In the genomic region with DNA sequence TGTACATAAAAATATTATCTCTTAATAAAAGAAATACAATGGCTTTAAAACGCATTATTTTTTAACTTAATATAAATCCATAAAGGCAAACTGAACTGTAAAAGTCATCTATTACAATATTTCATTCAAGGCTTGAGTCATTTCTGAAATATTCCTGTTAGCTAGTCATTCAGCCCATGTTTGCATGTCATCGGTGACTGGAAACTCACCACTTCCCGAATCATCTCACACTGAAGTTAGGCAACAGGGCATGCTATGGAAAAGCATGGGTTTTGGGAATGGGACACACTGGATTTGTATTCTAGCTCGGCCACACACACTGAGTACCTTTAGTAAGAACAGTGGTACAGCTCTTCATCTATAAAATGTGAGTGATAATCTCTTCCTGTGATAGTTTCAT, we compare ENCODE assay signal across 23 cellular contexts.
A peak's percentile ranks its signal among the peaks of the same experiment; 100 is the strongest.
DNase-seq lines count a peak whose midpoint lies in the region; ATAC-seq, FAIRE-seq and TF ChIP-seq lines count a peak whose summit lies in the region.
"Had no signal": no experiment of that assay in that cellular context is flagged by ENCODE, and none has a peak within 500 bp of the region (broad histone marks: within the 10 kb centered on the region; RNA-seq: fewer than 3 reads in every experiment).

No MANE protein-coding gene starts in this region.

- H3K27me3 ChIP-seq in CD8-positive, alpha-beta T cell (ENCODE audit: insufficient read depth, low read length) = no peaks in the 10 kb centered on the region
- H3K27me3 ChIP-seq in neuronal stem cell (ENCODE audit: control insufficient read depth in 3 of 3, insufficient read depth in 3 of 3, low read depth in 1 of 3, low read length in 3 of 3) = no peaks in the 10 kb centered on the region
- H3K27me3 ChIP-seq: uterus had no signal

- peaks cover 8 to 25% of the 10 kb centered on the region in 2 donors for H3K9me3 Mint-ChIP-seq in stimulated activated naive CD8-positive, alpha-beta T cell treated with anti-CD3 and anti-CD28 coated beads, Interleukin-15, amount 100 ng/mL, for 72 hours
- H3K9me3 Mint-ChIP-seq in CD8-positive, alpha-beta T cell = peaks cover 8% of the 10 kb centered on the region

- no peak overlapping the region for H3K9ac ChIP-seq in kidney (ENCODE audit: low read length in 2 of 2)
- H3K9ac ChIP-seq in neuronal stem cell (ENCODE audit: low read depth, low read length, poor library complexity) = no peak overlapping the region

- POLR2A ChIA-PET in CD8-positive, alpha-beta T cell (lab: Charles Lee) = no interaction called here

- H3K27ac ChIP-seq in CD8-positive, alpha-beta T cell (ENCODE audit: low read depth, low read length) = no peak overlapping the region
- H3K27ac ChIP-seq in kidney (ENCODE audit: low read depth in 2 of 2, low read length in 2 of 2) = no peak overlapping the region
- H3K27ac ChIP-seq in neuronal stem cell (replicated peaks; ENCODE audit: low read length) = no peak overlapping the region
- H3K27ac ChIP-seq: C4-2B, uterus, VCaP had no signal

- no peak overlapping the region for H2AFZ ChIP-seq in neuronal stem cell (ENCODE audit: low read length)

- no peaks in the 10 kb centered on the region for H3K36me3 ChIP-seq in CD8-positive, alpha-beta T cell (ENCODE audit: insufficient read depth, low read length)
- H3K36me3 ChIP-seq in kidney (ENCODE audit: control insufficient read depth in 1 of 2, insufficient read depth in 2 of 2, low read length in 2 of 2) (no peaks in the 10 kb centered on the region), neuronal stem cell (replicated peaks in 1 of 2; ENCODE audit: control insufficient read depth in 2 of 2, insufficient read depth in 2 of 2, low read length in 2 of 2) (no peaks in the 10 kb centered on the region)
- H3K36me3 ChIP-seq: uterus had no signal

- H3K4me3 Mint-ChIP-seq in stimulated activated naive CD8-positive, alpha-beta T cell treated with anti-CD3 and anti-CD28 coated beads, Interleukin-15, amount 100 ng/mL, for 72 hours = no peak overlapping the region
- H3K4me3 Mint-ChIP-seq in CD8-positive, alpha-beta T cell = no peak overlapping the region
- H3K4me3 Mint-ChIP-seq: naive thymus-derived CD8-positive, alpha-beta T cell had no signal

- DNase-seq in AG20443 (ENCODE audit: low spot score) (peak; percentile 5), RKO (ENCODE audit: low spot score) (peak; percentile 58), cardiac fibroblast (ENCODE audit: low read depth in 2 of 2) (peak; percentile 0), glomerular visceral epithelial cell (ENCODE audit: extremely low spot score) (peak; percentile 63), kidney (no peak), neuronal stem cell (ENCODE audit: low spot score) (no peak)
- DNase-seq in stimulated activated naive CD8-positive, alpha-beta T cell treated with anti-CD3 and anti-CD28 coated beads, Interleukin-15, amount 100 ng/mL, for 72 hours = no peak
- DNase-seq in CD8-positive, alpha-beta T cell = no peak
- DNase-seq: activated CD4-positive, alpha-beta T cell treated with anti-CD3 and anti-CD28 coated beads, Interleukin-2, amount 50 U/mL, for 48 hours; activated gamma-delta T cell; activated T-cell treated with anti-CD3 and anti-CD28 coated beads for 4 hours; amniotic stem cell; left cardiac atrium; MV-4-11; naive thymus-derived CD8-positive, alpha-beta T cell; NCI-H2029; NCI-H345; T-helper 2 cell; uterus had no signal

- no peak overlapping the region for H3K27ac Mint-ChIP-seq in stimulated activated naive CD8-positive, alpha-beta T cell treated with anti-CD3 and anti-CD28 coated beads, Interleukin-15, amount 100 ng/mL, for 72 hours
- H3K27ac Mint-ChIP-seq in CD8-positive, alpha-beta T cell = no peak overlapping the region
- H3K27ac Mint-ChIP-seq: naive thymus-derived CD8-positive, alpha-beta T cell had no signal

- H3K18ac ChIP-seq in neuronal stem cell (ENCODE audit: low read length) = no peak overlapping the region

- no peak for FAIRE-seq in kidney (lab: Jason Lieb, UNC)
- FAIRE-seq: G401.6, K562 had no signal

- no peak overlapping the region for H2BK120ac ChIP-seq in neuronal stem cell (ENCODE audit: low read depth, low read length)

- TF ChIP-seq CTCF in cardiac fibroblast (IDR thresholded peaks at IDR 0.05; ENCODE audit: low read depth, low read length) = no peak
- no peak for TF ChIP-seq CTCF in CD8-positive, alpha-beta T cell (IDR thresholded peaks at IDR 0.05)
- TF ChIP-seq CTCF in kidney (IDR thresholded peaks at IDR 0.05; ENCODE audit: borderline replicate concordance, extremely low read depth, insufficient read depth) = no peak

- H4K91ac ChIP-seq in neuronal stem cell (ENCODE audit: low read depth, low read length, poor library complexity) = no peak overlapping the region

- H2BK12ac ChIP-seq in neuronal stem cell (ENCODE audit: low read length) = no peak overlapping the region

- no peaks in the 10 kb centered on the region for H3K4me1 Mint-ChIP-seq in stimulated activated naive CD8-positive, alpha-beta T cell treated with anti-CD3 and anti-CD28 coated beads, Interleukin-15, amount 100 ng/mL, for 72 hours
- no peaks in the 10 kb centered on the region for H3K4me1 Mint-ChIP-seq in CD8-positive, alpha-beta T cell (ENCODE audit: low read depth)
- H3K4me1 Mint-ChIP-seq: naive thymus-derived CD8-positive, alpha-beta T cell had no signal

- H2BK15ac ChIP-seq in neuronal stem cell (ENCODE audit: low read length) = no peak overlapping the region

- no peak overlapping the region for H3K23ac ChIP-seq in neuronal stem cell (ENCODE audit: low read depth, low read length, poor library complexity)

- no peak overlapping the region for H3K14ac ChIP-seq in neuronal stem cell (ENCODE audit: low read length)

- H3K4me1 ChIP-seq in CD8-positive, alpha-beta T cell (ENCODE audit: insufficient read depth, low read length) = no peaks in the 10 kb centered on the region
- no peaks in the 10 kb centered on the region for H3K4me1 ChIP-seq in kidney (ENCODE audit: control insufficient read depth in 1 of 2, insufficient read depth in 1 of 2, low read depth in 1 of 2, low read length in 2 of 2)
- no peaks in the 10 kb centered on the region for H3K4me1 ChIP-seq in neuronal stem cell (ENCODE audit: control insufficient read depth in 2 of 2, insufficient read depth in 1 of 2, low read depth in 1 of 2, low read length in 2 of 2)
- H3K4me1 ChIP-seq: uterus had no signal

- H3K4ac ChIP-seq in neuronal stem cell (ENCODE audit: low read length) = no peak overlapping the region

- H2BK5ac ChIP-seq in neuronal stem cell (ENCODE audit: low read length) = no peak overlapping the region

- H4K8ac ChIP-seq in neuronal stem cell (ENCODE audit: low read depth, low read length) = no peak overlapping the region

- no peak overlapping the region for H3K4me3 ChIP-seq in cardiac fibroblast (replicated peaks in 1 of 2; ENCODE audit: low read depth in 2 of 2, low read length in 2 of 2)
- H3K4me3 ChIP-seq in CD8-positive, alpha-beta T cell (ENCODE audit: low read depth, low read length) = no peak overlapping the region
- no peak overlapping the region for H3K4me3 ChIP-seq in kidney (ENCODE audit: low read length in 2 of 2)
- H3K4me3 ChIP-seq in neuronal stem cell (ENCODE audit: low read length in 2 of 2) = no peak overlapping the region
- H3K4me3 ChIP-seq: K562, uterus had no signal

- H3K36me3 Mint-ChIP-seq in CD8-positive, alpha-beta T cell = no peaks in the 10 kb centered on the region
- H3K36me3 Mint-ChIP-seq: naive thymus-derived CD8-positive, alpha-beta T cell had no signal

- CTCF ChIA-PET in CD8-positive, alpha-beta T cell (lab: Charles Lee) = no interaction called here

- no peaks in the 10 kb centered on the region for H3K9me3 ChIP-seq in CD8-positive, alpha-beta T cell (ENCODE audit: low read length)
- H3K9me3 ChIP-seq in kidney (ENCODE audit: control insufficient read depth in 1 of 2, low read length in 2 of 2) = no peaks in the 10 kb centered on the region
- no peaks in the 10 kb centered on the region for H3K9me3 ChIP-seq in neuronal stem cell (replicated peaks in 1 of 2; ENCODE audit: control insufficient read depth in 2 of 2, insufficient read depth in 1 of 2, low read depth in 1 of 2, low read length in 2 of 2)
- H3K9me3 ChIP-seq: uterus had no signal

- intact Hi-C loops in CD8-positive, alpha-beta T cell (cut with DNase I, micrococcal nuclease) = no loop called here
- intact Hi-C loops in kidney (cut with DNase I) = no loop called here

- no CpG with 5 or more reads among the region's 4 CpGs for WGBS in neuronal stem cell (ENCODE audit: extremely low coverage in 2 of 2, insufficient read length in 2 of 2, insufficient replicate concordance in 1 of 2), 2 donors

- no peaks in the 10 kb centered on the region for H3K79me1 ChIP-seq in neuronal stem cell (ENCODE audit: low read depth, low read length)

- no peaks in the 10 kb centered on the region for H3K27me3 Mint-ChIP-seq in stimulated activated naive CD8-positive, alpha-beta T cell treated with anti-CD3 and anti-CD28 coated beads, Interleukin-15, amount 100 ng/mL, for 72 hours
- no peaks in the 10 kb centered on the region for H3K27me3 Mint-ChIP-seq in CD8-positive, alpha-beta T cell (ENCODE audit: low read depth)
- H3K27me3 Mint-ChIP-seq: naive thymus-derived CD8-positive, alpha-beta T cell had no signal

- no peak overlapping the region for H3K4me2 ChIP-seq in neuronal stem cell (ENCODE audit: insufficient read depth, low read length, poor library complexity, severe bottlenecking)

- H2AK5ac ChIP-seq in neuronal stem cell (ENCODE audit: low read depth, low read length) = no peak overlapping the region

- no peak for ATAC-seq in stimulated activated naive CD8-positive, alpha-beta T cell treated with anti-CD3 and anti-CD28 coated beads, Interleukin-15, amount 100 ng/mL, for 72 hours
- no peak for ATAC-seq in CD8-positive, alpha-beta T cell
- ATAC-seq: K562; left cardiac atrium; naive thymus-derived CD8-positive, alpha-beta T cell had no signal

Comparison
In these comparisons a context has a peak if more than half of its experiments do, and no peak if none do; other contexts are left out.
1. DNase-seq: peak in AG20443 (single experiment), RKO (single experiment), cardiac fibroblast (2 of 2) and glomerular visceral epithelial cell (single experiment); none in stimulated activated naive CD8-positive, alpha-beta T cell treated with anti-CD3 and anti-CD28 coated beads, Interleukin-15, amount 100 ng/mL, for 72 hours (0 of 2), CD8-positive, alpha-beta T cell (0 of 7), kidney (single experiment) and neuronal stem cell (single experiment).